8 cellular contexts compared by ENCODE assay signal in the genomic region with DNA sequence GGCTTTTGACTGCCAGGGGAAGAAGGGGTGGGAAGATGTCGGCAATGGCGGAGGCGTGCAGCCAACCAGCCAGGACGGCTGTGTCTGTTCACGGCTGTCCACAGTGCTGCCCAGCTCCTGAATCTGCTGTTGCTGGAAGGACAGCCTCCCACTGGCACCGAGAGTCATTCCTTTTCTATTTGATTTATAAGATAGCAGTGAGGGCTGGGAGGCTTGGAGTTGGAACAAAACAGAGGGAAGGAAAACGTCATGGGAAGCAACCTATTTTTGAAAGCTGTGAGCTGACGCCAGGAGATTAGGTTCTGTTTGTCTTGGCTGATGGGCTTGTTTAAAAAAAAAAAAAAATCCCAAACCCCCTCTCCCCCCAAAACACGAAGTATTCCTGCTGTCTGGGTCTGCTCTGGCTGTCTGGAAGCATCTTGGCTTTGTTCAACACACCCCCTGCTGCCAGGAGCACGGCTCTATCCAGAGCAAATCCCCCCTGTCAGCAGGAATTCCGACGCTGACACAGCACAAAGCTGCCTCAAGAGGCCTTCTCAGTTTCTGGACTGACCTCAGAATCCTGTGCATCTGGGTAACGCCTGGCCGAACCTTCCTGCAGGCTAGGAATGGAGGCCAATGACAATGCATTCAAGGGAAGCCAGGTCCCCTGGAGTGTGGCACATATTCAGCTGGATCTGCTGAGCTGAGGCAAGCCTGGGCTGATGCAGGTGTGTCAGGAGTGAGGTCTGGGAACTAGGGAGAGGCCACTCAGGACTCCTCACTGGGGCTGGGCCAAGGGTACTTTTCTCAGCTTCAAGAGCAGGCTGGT. TPM values are rescaled to one million over a fixed set of nuclear protein-coding genes. Genes with fewer than 3 reads are reported as not detected.
DNase-seq lines count a peak whose midpoint lies in the region; ATAC-seq lines count a peak whose summit lies in the region.

No MANE protein-coding gene starts in this region.

- POLR2A ChIA-PET in naive thymus-derived CD8-positive, alpha-beta T cell (lab: Charles Lee): interaction anchor here (0.6 kb wide), 1 partner anchor 9 kb away, joined by 6 read pairs; no protein-coding TSS in a partner anchor

- H3K9me3 Mint-ChIP-seq in naive thymus-derived CD8-positive, alpha-beta T cell: no peaks in the 10 kb centered on the region

- no peak overlapping the region for H3K27ac Mint-ChIP-seq in naive thymus-derived CD8-positive, alpha-beta T cell

- peak; percentile 27 for DNase-seq in HK-2 (ENCODE audit: unreplicated experiment)
- peak in 6 of 61 donors; percentile 12 to 45 (median 24) for DNase-seq in caudate nucleus (lab: John Stamatoyannopoulos, UW)
- peak; percentile 63 for DNase-seq in kidney tubule cell (ENCODE audit: low spot score)
- DNase-seq in smooth muscle cell of the brain vasculature (ENCODE audit: low read depth, low spot score): peak; percentile 99
- no peak for DNase-seq in NK-92 treated with Interleukin-12 subunit alpha and Interleukin-12 subunit beta, amount 100 ng/mL, for 24 hours (lab: John Stamatoyannopoulos, UW)
- DNase-seq in naive thymus-derived CD8-positive, alpha-beta T cell: no peak

- H3K4me3 Mint-ChIP-seq in naive thymus-derived CD8-positive, alpha-beta T cell: no peak overlapping the region

- no peaks in the 10 kb centered on the region for H3K27me3 Mint-ChIP-seq in naive thymus-derived CD8-positive, alpha-beta T cell

- peak overlapping the region; percentile 89 for H3K27ac ChIP-seq in caudate nucleus (ENCODE audit: low read depth, low read length)

- no peaks in the 10 kb centered on the region for H3K4me1 Mint-ChIP-seq in naive thymus-derived CD8-positive, alpha-beta T cell

- no peak for ATAC-seq in GM19035 (IDR thresholded peaks at IDR 0.05; ENCODE audit: unreplicated experiment)
- no peak for ATAC-seq in activated CD4-positive, CD25-positive, alpha-beta regulatory T cell treated with anti-CD3 and anti-CD28 coated beads, Interleukin-2, amount 50 U/mL, for 24 hours
- no peak for ATAC-seq in naive thymus-derived CD8-positive, alpha-beta T cell

- H3K36me3 Mint-ChIP-seq in naive thymus-derived CD8-positive, alpha-beta T cell: peaks cover 0 to 82% (median 31%) of the 10 kb centered on the region in 3 donors

RNA-seq across cellular contexts. Expression of a gene that starts 41.0 kb away (rescaled TPM):
- total RNA-seq in naive thymus-derived CD8-positive, alpha-beta T cell: 10 to 100 TPM; 40.6 to 43.8 TPM
- 10 to 100 TPM; 16.3 to 57.0 (median 44.8) TPM for polyA plus RNA-seq in naive thymus-derived CD8-positive, alpha-beta T cell

Comparison
In these comparisons a context has a peak if more than half of its experiments do, and no peak if none do; other contexts are left out.
1. DNase-seq: peak in HK-2 (single experiment), kidney tubule cell (single experiment) and smooth muscle cell of the brain vasculature (single experiment); none in NK-92 treated with Interleukin-12 subunit alpha and Interleukin-12 subunit beta, amount 100 ng/mL, for 24 hours (single experiment) and naive thymus-derived CD8-positive, alpha-beta T cell (0 of 10).